1 cellular context compared by ENCODE assay signal in the genomic region with DNA sequence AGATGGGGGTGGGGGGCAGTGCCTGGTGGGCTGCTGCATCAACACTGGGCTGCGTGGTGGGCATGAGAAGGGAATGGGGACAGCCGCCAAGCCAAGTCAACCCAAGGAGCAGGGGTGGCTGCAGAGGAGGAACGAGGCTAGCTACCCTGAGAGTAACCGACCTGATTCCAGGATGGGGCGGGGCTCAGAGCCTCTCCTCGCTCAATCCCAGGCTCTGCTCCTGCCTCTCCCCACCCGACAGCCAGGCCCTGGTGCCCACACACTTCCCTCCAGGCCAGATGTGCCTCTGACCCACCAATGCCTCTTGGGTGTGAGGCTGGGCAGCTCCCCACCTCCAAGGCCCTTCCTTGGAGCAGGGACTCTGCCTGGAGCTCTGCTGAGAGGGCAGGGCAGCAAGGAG.
TF ChIP-seq lines count a peak whose summit lies in the region.

No MANE protein-coding gene starts in this region.

TF ChIP-seq in H1, 55 proteins besides CTCF, POLR2A, EP300 and RAD21 (continued from another document):
- TF ChIP-seq, protein P1, sequence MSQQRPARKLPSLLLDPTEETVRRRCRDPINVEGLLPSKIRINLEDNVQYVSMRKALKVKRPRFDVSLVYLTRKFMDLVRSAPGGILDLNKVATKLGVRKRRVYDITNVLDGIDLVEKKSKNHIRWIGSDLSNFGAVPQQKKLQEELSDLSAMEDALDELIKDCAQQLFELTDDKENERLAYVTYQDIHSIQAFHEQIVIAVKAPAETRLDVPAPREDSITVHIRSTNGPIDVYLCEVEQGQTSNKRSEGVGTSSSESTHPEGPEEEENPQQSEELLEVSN (IDR thresholded peaks at IDR 0.05) = no peak
- no peak for TF ChIP-seq ATF2 (IDR thresholded peaks at IDR 0.05; ENCODE audit: low read length)
- TF ChIP-seq, protein P2, sequence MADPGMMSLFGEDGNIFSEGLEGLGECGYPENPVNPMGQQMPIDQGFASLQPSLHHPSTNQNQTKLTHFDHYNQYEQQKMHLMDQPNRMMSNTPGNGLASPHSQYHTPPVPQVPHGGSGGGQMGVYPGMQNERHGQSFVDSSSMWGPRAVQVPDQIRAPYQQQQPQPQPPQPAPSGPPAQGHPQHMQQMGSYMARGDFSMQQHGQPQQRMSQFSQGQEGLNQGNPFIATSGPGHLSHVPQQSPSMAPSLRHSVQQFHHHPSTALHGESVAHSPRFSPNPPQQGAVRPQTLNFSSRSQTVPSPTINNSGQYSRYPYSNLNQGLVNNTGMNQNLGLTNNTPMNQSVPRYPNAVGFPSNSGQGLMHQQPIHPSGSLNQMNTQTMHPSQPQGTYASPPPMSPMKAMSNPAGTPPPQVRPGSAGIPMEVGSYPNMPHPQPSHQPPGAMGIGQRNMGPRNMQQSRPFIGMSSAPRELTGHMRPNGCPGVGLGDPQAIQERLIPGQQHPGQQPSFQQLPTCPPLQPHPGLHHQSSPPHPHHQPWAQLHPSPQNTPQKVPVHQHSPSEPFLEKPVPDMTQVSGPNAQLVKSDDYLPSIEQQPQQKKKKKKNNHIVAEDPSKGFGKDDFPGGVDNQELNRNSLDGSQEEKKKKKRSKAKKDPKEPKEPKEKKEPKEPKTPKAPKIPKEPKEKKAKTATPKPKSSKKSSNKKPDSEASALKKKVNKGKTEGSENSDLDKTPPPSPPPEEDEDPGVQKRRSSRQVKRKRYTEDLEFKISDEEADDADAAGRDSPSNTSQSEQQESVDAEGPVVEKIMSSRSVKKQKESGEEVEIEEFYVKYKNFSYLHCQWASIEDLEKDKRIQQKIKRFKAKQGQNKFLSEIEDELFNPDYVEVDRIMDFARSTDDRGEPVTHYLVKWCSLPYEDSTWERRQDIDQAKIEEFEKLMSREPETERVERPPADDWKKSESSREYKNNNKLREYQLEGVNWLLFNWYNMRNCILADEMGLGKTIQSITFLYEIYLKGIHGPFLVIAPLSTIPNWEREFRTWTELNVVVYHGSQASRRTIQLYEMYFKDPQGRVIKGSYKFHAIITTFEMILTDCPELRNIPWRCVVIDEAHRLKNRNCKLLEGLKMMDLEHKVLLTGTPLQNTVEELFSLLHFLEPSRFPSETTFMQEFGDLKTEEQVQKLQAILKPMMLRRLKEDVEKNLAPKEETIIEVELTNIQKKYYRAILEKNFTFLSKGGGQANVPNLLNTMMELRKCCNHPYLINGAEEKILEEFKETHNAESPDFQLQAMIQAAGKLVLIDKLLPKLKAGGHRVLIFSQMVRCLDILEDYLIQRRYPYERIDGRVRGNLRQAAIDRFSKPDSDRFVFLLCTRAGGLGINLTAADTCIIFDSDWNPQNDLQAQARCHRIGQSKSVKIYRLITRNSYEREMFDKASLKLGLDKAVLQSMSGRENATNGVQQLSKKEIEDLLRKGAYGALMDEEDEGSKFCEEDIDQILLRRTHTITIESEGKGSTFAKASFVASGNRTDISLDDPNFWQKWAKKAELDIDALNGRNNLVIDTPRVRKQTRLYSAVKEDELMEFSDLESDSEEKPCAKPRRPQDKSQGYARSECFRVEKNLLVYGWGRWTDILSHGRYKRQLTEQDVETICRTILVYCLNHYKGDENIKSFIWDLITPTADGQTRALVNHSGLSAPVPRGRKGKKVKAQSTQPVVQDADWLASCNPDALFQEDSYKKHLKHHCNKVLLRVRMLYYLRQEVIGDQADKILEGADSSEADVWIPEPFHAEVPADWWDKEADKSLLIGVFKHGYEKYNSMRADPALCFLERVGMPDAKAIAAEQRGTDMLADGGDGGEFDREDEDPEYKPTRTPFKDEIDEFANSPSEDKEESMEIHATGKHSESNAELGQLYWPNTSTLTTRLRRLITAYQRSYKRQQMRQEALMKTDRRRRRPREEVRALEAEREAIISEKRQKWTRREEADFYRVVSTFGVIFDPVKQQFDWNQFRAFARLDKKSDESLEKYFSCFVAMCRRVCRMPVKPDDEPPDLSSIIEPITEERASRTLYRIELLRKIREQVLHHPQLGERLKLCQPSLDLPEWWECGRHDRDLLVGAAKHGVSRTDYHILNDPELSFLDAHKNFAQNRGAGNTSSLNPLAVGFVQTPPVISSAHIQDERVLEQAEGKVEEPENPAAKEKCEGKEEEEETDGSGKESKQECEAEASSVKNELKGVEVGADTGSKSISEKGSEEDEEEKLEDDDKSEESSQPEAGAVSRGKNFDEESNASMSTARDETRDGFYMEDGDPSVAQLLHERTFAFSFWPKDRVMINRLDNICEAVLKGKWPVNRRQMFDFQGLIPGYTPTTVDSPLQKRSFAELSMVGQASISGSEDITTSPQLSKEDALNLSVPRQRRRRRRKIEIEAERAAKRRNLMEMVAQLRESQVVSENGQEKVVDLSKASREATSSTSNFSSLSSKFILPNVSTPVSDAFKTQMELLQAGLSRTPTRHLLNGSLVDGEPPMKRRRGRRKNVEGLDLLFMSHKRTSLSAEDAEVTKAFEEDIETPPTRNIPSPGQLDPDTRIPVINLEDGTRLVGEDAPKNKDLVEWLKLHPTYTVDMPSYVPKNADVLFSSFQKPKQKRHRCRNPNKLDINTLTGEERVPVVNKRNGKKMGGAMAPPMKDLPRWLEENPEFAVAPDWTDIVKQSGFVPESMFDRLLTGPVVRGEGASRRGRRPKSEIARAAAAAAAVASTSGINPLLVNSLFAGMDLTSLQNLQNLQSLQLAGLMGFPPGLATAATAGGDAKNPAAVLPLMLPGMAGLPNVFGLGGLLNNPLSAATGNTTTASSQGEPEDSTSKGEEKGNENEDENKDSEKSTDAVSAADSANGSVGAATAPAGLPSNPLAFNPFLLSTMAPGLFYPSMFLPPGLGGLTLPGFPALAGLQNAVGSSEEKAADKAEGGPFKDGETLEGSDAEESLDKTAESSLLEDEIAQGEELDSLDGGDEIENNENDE (IDR thresholded peaks at IDR 0.05; ENCODE audit: insufficient replicate concordance, low read length) = no peak
- no peak for TF ChIP-seq CBX8 (IDR thresholded peaks at IDR 0.05; ENCODE audit: borderline replicate concordance, low read depth, low read length)
- no peak for TF ChIP-seq SIN3A (conservative IDR thresholded peaks at IDR 0.05 in 1 of 2, IDR thresholded peaks at IDR 0.05 in 1 of 2; ENCODE audit: low read depth in 1 of 2, low read length in 2 of 2)
- no peak for TF ChIP-seq BCL11A (IDR thresholded peaks at IDR 0.05; ENCODE audit: low read depth in 2 of 2, low read length in 2 of 2)
- TF ChIP-seq RNF2 (IDR thresholded peaks at IDR 0.05; ENCODE audit: borderline replicate concordance, low read depth, low read length, missing control alignments, poor library complexity, severe bottlenecking) = no peak
- no peak for TF ChIP-seq CBX5 (IDR thresholded peaks at IDR 0.05; ENCODE audit: low read depth, low read length)
TF ChIP-seq in H1: peak in this region for 0.
